ENCODE assay signal across 1 cellular context in genomic region chr7:20786779-20787651, GRCh38.
TF ChIP-seq lines count a peak whose summit lies in the region.

SP8 (minus strand) TSS chr7:20786886; CDS start chr7:20786798, 88 bp downstream.

TF ChIP-seq in GM23338, 12 proteins besides CTCF, POLR2A, EP300 and RAD21 (continued from another document):
- TF ChIP-seq ZNF462 (CRISPR knock-in tag; IDR thresholded peaks at IDR 0.05): no peak
- no peak for TF ChIP-seq EZH2 (IDR thresholded peaks at IDR 0.05; ENCODE audit: low read depth, unreplicated experiment)
- no peak for TF ChIP-seq EZH2phosphoT487 (IDR thresholded peaks at IDR 0.05; ENCODE audit: unreplicated experiment)
